23 cellular contexts compared by ENCODE assay signal in genomic region chr16:87438611-87438985, GRCh38.
"Had no signal": no experiment of that assay in that cellular context is flagged by ENCODE, and none has a peak within 500 bp of the region (broad histone marks: within the 10 kb centered on the region; RNA-seq: fewer than 3 reads in every experiment).

No MANE protein-coding gene starts in this region.

- H3K4me3 Mint-ChIP-seq: activated B cell treated with CpG ODN at 0.5 μM for 24 hours; activated CD4-positive, alpha-beta T cell treated with anti-CD3 and anti-CD28 coated beads, Interleukin-2, amount 10 ng/mL, durations not matched to agents 24 days and 14 days; activated CD8-positive, alpha-beta memory T cell treated with anti-CD3 and anti-CD28 coated beads, Interleukin-2, amount 10 ng/mL, durations not matched to agents 7 days and 5 days; activated T-cell treated with anti-CD3 and anti-CD28 coated beads, Interleukin-2, amount 50 U/mL, for 24 hours; activated T-helper 1 cell treated with anti-CD3 and anti-CD28 coated beads, Interleukin-12 subunit alpha, Interleukin-12 subunit beta, Interleukin-2, Interleukin-4 antibody, amounts not matched to agents 30 ng/mL and 10 ng/mL and 1 ng/mL, durations not matched to agents 14 hours and 24 hours and 36 hours; T-helper 1 cell treated with Interleukin-12 subunit alpha and Interleukin-12 subunit beta and Interleukin-4 antibody, amounts not matched to agents 30 μg/mL and 1 μg/mL, for 36 hours had no signal

- H3K9me3 ChIP-seq: Peyer's patch had no signal

- H3K27ac ChIP-seq: brain microvascular endothelial cell, cardiac muscle cell, Peyer's patch had no signal

- H3K4me3 ChIP-seq: cardiac muscle cell, Peyer's patch had no signal

- ATAC-seq: activated CD8-positive, alpha-beta memory T cell treated with anti-CD3 and anti-CD28 coated beads, Interleukin-2, amount 10 ng/mL, durations not matched to agents 7 days and 5 days; activated naive CD4-positive, alpha-beta T cell treated with anti-CD3 and anti-CD28 coated beads, Interleukin-2, amount 50 U/mL, for 72 hours had no signal

- H3K27me3 ChIP-seq: brain microvascular endothelial cell, cardiac muscle cell, Peyer's patch had no signal

- H3K36me3 ChIP-seq: brain microvascular endothelial cell, cardiac muscle cell had no signal

- H3K9me3 Mint-ChIP-seq: activated B cell treated with CpG ODN at 0.5 μM for 24 hours; activated CD4-positive, alpha-beta T cell treated with anti-CD3 and anti-CD28 coated beads, Interleukin-2, amount 10 ng/mL, durations not matched to agents 24 days and 14 days; activated naive CD4-positive, alpha-beta T cell treated with anti-CD3 and anti-CD28 coated beads, Interleukin-2, amount 50 U/mL, for 72 hours; activated T-cell treated with anti-CD3 and anti-CD28 coated beads, Interleukin-2, amount 50 U/mL, for 24 hours; activated T-helper 1 cell treated with anti-CD3 and anti-CD28 coated beads, Interleukin-12 subunit alpha, Interleukin-12 subunit beta, Interleukin-2, Interleukin-4 antibody, amounts not matched to agents 30 ng/mL and 10 ng/mL and 1 ng/mL, durations not matched to agents 14 hours and 24 hours and 36 hours; T-helper 1 cell treated with Interleukin-12 subunit alpha and Interleukin-12 subunit beta and Interleukin-4 antibody, amounts not matched to agents 30 μg/mL and 1 μg/mL, for 36 hours had no signal

- H3K27me3 Mint-ChIP-seq: activated T-cell treated with anti-CD3 and anti-CD28 coated beads, Interleukin-2, amount 50 U/mL, for 24 hours had no signal

- H3K27ac Mint-ChIP-seq: activated B cell treated with CpG ODN at 0.5 μM for 24 hours; activated CD4-positive, alpha-beta T cell treated with anti-CD3 and anti-CD28 coated beads, Interleukin-2, amount 10 ng/mL, durations not matched to agents 24 days and 14 days; activated CD8-positive, alpha-beta memory T cell treated with anti-CD3 and anti-CD28 coated beads, Interleukin-2, amount 10 ng/mL, durations not matched to agents 7 days and 5 days; activated naive CD4-positive, alpha-beta T cell treated with anti-CD3 and anti-CD28 coated beads, Interleukin-2, amount 50 U/mL, for 72 hours; activated T-cell treated with anti-CD3 and anti-CD28 coated beads, Interleukin-2, amount 50 U/mL, for 24 hours; activated T-helper 1 cell treated with anti-CD3 and anti-CD28 coated beads, Interleukin-12 subunit alpha, Interleukin-12 subunit beta, Interleukin-2, Interleukin-4 antibody, amounts not matched to agents 30 ng/mL and 10 ng/mL and 1 ng/mL, durations not matched to agents 14 hours and 24 hours and 36 hours; T-helper 1 cell treated with Interleukin-12 subunit alpha and Interleukin-12 subunit beta and Interleukin-4 antibody, amounts not matched to agents 30 μg/mL and 1 μg/mL, for 36 hours had no signal

- DNase-seq: activated B cell treated with CpG ODN at 0.5 μM for 24 hours; activated CD4-positive, alpha-beta T cell treated with anti-CD3 and anti-CD28 coated beads for 1 hour; activated CD4-positive, alpha-beta T cell treated with anti-CD3 and anti-CD28 coated beads, Interleukin-2, amount 10 ng/mL, durations not matched to agents 24 days and 14 days; activated CD4-positive, alpha-beta T cell treated with anti-CD3 and anti-CD28 coated beads, Interleukin-2, amount 50 U/mL, for 48 hours; activated CD8-positive, alpha-beta memory T cell treated with anti-CD3 and anti-CD28 coated beads, Interleukin-2, amount 10 ng/mL, durations not matched to agents 7 days and 5 days; activated effector memory CD4-positive, alpha-beta T cell treated with Interleukin-2 at 50 U/mL for 16 hours; activated naive CD4-positive, alpha-beta T cell; activated T-cell treated with anti-CD3 and anti-CD28 coated beads, Interleukin-2, amount 50 U/mL, for 24 hours; KG1; NCI-H1092; NCI-H1417 treated with DMSO at 0.1 percent for 48 hours; NCI-H1694; NCI-H2029; NCI-H510A treated with DMSO at 0.1 percent for 48 hours; NCI-H69; NK-92 treated with Interleukin-12 subunit alpha and Interleukin-12 subunit beta, amount 100 ng/mL, for 24 hours; OCI-M1; Peyer's patch had no signal

- H3K36me3 Mint-ChIP-seq: activated CD8-positive, alpha-beta memory T cell treated with anti-CD3 and anti-CD28 coated beads, Interleukin-2, amount 10 ng/mL, durations not matched to agents 7 days and 5 days had no signal
